8 cellular contexts compared by ENCODE assay signal in genomic region chr16:86874141-86874540, GRCh38.
DNase-seq lines count a peak whose midpoint lies in the region; ATAC-seq and TF ChIP-seq lines count a peak whose summit lies in the region.

No MANE protein-coding gene starts in this region.

- H3K4me3 Mint-ChIP-seq in CD4-positive, alpha-beta T cell, result no peak overlapping the region

- POLR2A ChIA-PET in CD4-positive, alpha-beta T cell (lab: Charles Lee), result no interaction called here

- H3K27me3 ChIP-seq in CD4-positive, alpha-beta T cell (ENCODE audit: control insufficient read depth, insufficient read depth, low read length), result peaks cover 13% of the 10 kb centered on the region
- H3K27me3 ChIP-seq in liver (ENCODE audit: control insufficient read depth in 4 of 4, insufficient read depth in 4 of 4, low read length in 3 of 4), result peaks cover 0 to 5% (median 2%) of the 10 kb centered on the region in 4 donors

- DNase-seq in CD4-positive, alpha-beta T cell, result no peak
- DNase-seq in HFF-Myc (ENCODE audit: extremely low read depth, low read depth) (no peak), activated T-cell treated with anti-CD3 and anti-CD28 coated beads for 4 hours (peak; percentile 5), NCI-H345 (lab: John Stamatoyannopoulos, UW) (no peak)

- H3K27me3 Mint-ChIP-seq in CD4-positive, alpha-beta T cell, result peaks cover 39% of the 10 kb centered on the region

- ATAC-seq in CD4-positive, alpha-beta T cell (ENCODE audit: poor library complexity), result no peak
- ATAC-seq in GM21367 (IDR thresholded peaks at IDR 0.05; ENCODE audit: unreplicated experiment), result no peak
- no peak for ATAC-seq in GM18870 (IDR thresholded peaks at IDR 0.05; ENCODE audit: unreplicated experiment)
- ATAC-seq in GM19324 (IDR thresholded peaks at IDR 0.05; ENCODE audit: low FRiP score, unreplicated experiment), result no peak

- WGBS in liver, result 43% methylated on average over 2 of the region's 2 CpGs

- H3K4me1 ChIP-seq in liver (ENCODE audit: control insufficient read depth in 4 of 4, insufficient read depth in 4 of 4, low read length in 3 of 4), result no peaks in the 10 kb centered on the region

- H3K9ac ChIP-seq in liver (ENCODE audit: low read depth in 1 of 2, low read length in 2 of 2), result no peak overlapping the region

- no peaks in the 10 kb centered on the region for H3K36me3 ChIP-seq in liver (ENCODE audit: control insufficient read depth in 4 of 4, insufficient read depth in 3 of 4, low read depth in 1 of 4, low read length in 3 of 4)

- no peak overlapping the region for H3K4me3 ChIP-seq in HFF-Myc (replicated peaks; ENCODE audit: low read depth, low read length)
- H3K4me3 ChIP-seq in liver (ENCODE audit: low read depth in 1 of 3, low read length in 3 of 3), result no peak overlapping the region

- no peaks in the 10 kb centered on the region for H3K9me3 ChIP-seq in CD4-positive, alpha-beta T cell (ENCODE audit: control insufficient read depth, low read length)
- peaks cover 0 to 9% (median 8%) of the 10 kb centered on the region in 4 donors for H3K9me3 ChIP-seq in liver (ENCODE audit: control insufficient read depth in 4 of 4, low read length in 3 of 4)

- intact Hi-C loops in CD4-positive, alpha-beta T cell (cut with DNase I, micrococcal nuclease), result loop anchor here in 1 of 2 experiments (5.0 kb wide), 1 partner anchor 312 kb away; no protein-coding TSS in a partner anchor

- H3K4me1 Mint-ChIP-seq in CD4-positive, alpha-beta T cell (ENCODE audit: low read depth), result no peaks in the 10 kb centered on the region

- H3K27ac Mint-ChIP-seq in CD4-positive, alpha-beta T cell, result no peak overlapping the region

- no peaks in the 10 kb centered on the region for H3K9me3 Mint-ChIP-seq in CD4-positive, alpha-beta T cell

- no peak overlapping the region for H3K27ac ChIP-seq in CD4-positive, alpha-beta T cell (ENCODE audit: low read depth, low read length)
- no peak overlapping the region for H3K27ac ChIP-seq in liver (ENCODE audit: low read depth in 1 of 2, low read length in 2 of 2)

- H3K36me3 Mint-ChIP-seq in CD4-positive, alpha-beta T cell (ENCODE audit: low read depth), result no peaks in the 10 kb centered on the region

- TF ChIP-seq RAD21 in liver (IDR thresholded peaks at IDR 0.05), result peak; percentile 41 to 50

- peak; percentile 10 for TF ChIP-seq CTCF in CD4-positive, alpha-beta T cell (IDR thresholded peaks at IDR 0.05)
- TF ChIP-seq CTCF in HFF-Myc (IDR thresholded peaks at IDR 0.05; ENCODE audit: low read depth, low read length, missing control alignments) (peak; percentile 73), liver (IDR thresholded peaks at IDR 0.05; ENCODE audit: low read depth, low read length, missing input control) (peak; percentile 46)

- CTCF ChIA-PET in CD4-positive, alpha-beta T cell (lab: Charles Lee), result interaction anchor here (0.9 kb wide), 1 partner anchor 11 kb away, joined by 3 read pairs; no protein-coding TSS in a partner anchor

TF ChIP-seq in liver, 16 proteins besides CTCF, POLR2A, EP300 and RAD21:
- TF ChIP-seq HNF4G (IDR thresholded peaks at IDR 0.05), result no peak
- TF ChIP-seq EGR1 (IDR thresholded peaks at IDR 0.05; ENCODE audit: low read depth in 2 of 2), result no peak
- no peak for TF ChIP-seq SP1 (IDR thresholded peaks at IDR 0.05)
- no peak for TF ChIP-seq ZBTB33 (IDR thresholded peaks at IDR 0.05)
- no peak for TF ChIP-seq JUND (IDR thresholded peaks at IDR 0.05)
- TF ChIP-seq ATF3 (IDR thresholded peaks at IDR 0.05), result no peak
- TF ChIP-seq TAF1 (conservative IDR thresholded peaks at IDR 0.05), result no peak
- no peak for TF ChIP-seq FOXA2 (IDR thresholded peaks at IDR 0.05)
- TF ChIP-seq HNF4A (conservative IDR thresholded peaks at IDR 0.05), result no peak
- no peak for TF ChIP-seq YY1 (IDR thresholded peaks at IDR 0.05)
- no peak for TF ChIP-seq RXRA (IDR thresholded peaks at IDR 0.05)
- no peak for TF ChIP-seq FOXA1 (IDR thresholded peaks at IDR 0.05)
- TF ChIP-seq REST (IDR thresholded peaks at IDR 0.05), result no peak
- TF ChIP-seq GABPA (IDR thresholded peaks at IDR 0.05 in 1 of 2, conservative IDR thresholded peaks at IDR 0.05 in 1 of 2), result no peak

Comparison
In these comparisons a context has a peak if more than half of its experiments do, and no peak if none do; other contexts are left out.
1. CTCF ChIP-seq: peak in every context shown above with its lines; median percentile 73 in HFF-Myc; 46 in liver; 10 in CD4-positive, alpha-beta T cell.